8 cellular contexts compared by ENCODE assay signal in the genomic region with DNA sequence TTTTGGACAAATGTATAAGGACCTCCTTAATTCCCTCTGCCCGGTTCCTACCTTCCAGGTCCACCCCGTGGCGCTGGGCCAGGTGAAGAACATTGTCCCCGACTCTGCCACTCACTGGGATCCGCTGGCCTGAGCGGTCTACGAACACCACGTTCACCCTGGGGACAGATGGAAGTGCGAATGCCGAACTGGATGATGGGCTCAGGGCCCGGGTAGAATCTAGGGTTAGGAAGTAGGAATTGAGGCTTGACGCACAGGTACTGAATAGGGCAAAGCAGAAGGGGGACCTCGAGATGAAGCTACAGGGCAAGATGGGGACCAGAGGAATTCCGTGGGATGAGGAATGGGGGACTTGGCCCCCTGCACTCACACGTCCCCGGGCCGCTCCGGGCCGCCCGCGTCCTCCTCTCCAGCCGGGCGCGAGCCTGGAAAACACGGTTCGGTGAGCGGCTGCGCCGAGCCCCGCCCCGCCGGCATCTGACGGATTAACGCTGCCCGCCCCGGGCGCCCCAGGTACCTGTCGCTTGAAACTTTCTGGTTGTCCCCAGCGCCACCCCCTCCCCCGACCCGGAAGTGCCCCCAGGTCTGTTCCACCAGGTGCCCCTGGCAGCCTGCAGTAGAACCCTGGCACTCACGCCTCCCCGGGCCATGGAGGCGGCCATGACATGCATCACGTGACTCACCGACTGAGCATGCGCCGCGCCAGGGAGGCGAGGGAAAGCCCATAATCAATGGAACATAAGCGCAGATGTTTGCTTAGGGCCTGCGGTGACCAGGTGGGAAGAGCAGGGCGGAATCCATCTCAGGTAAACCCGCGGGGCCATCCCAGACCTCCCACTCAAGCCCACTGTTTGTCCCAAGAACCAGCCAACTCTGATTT. TPM values are rescaled to one million over a fixed set of nuclear protein-coding genes. Genes with fewer than 3 reads are reported as not detected.
DNase-seq lines count a peak whose midpoint lies in the region; ATAC-seq, FAIRE-seq and TF ChIP-seq lines count a peak whose summit lies in the region.

A gene (minus strand): TSS at position 681 of the 880 bp plus-strand sequence. CDS start 19 bp downstream, at position 662.

- H3K9me3 Mint-ChIP-seq in astrocyte (ENCODE audit: unreplicated experiment): no peaks in the 10 kb centered on the region

- H3K4me3 ChIP-seq in astrocyte (ENCODE audit: insufficient read depth, low read depth, low read length) (peak within 1 kb of the TSS; percentile 77), hepatocyte (peak within 1 kb of the TSS; percentile 63), aorta (ENCODE audit: low read length in 2 of 2) (peak within 1 kb of the TSS; percentile 39 to 75)

- peak; percentile 90 for ATAC-seq in aorta (ENCODE audit: low FRiP score)

- FAIRE-seq in astrocyte (lab: Jason Lieb, UNC): no peak

- peak within 1 kb of the TSS; percentile 96 for H3K27ac Mint-ChIP-seq in astrocyte (ENCODE audit: unreplicated experiment)

- POLR2A ChIA-PET in HEK293T (lab: Yijun Ruan, JAX): interaction anchor here (0.7 to 2.2 kb wide), 7 partner anchors 10 to 44 kb away, joined by 3 to 10 read pairs (median 5); a partner anchor contains a TSS

- peaks cover 6% of the 10 kb centered on the region for H3K36me3 ChIP-seq in astrocyte (ENCODE audit: insufficient read depth, low read length)
- no peaks in the 10 kb centered on the region for H3K36me3 ChIP-seq in hepatocyte (replicated peaks; ENCODE audit: insufficient read depth, low read depth)
- H3K36me3 ChIP-seq in aorta (ENCODE audit: control insufficient read depth in 1 of 2, insufficient read depth in 2 of 2, low read length in 1 of 2): peaks cover 0 to 7% of the 10 kb centered on the region in 2 donors

- TF ChIP-seq CTCF in astrocyte (IDR thresholded peaks at IDR 0.05; ENCODE audit: insufficient read depth, low read depth, low read length): no peak
- no peak for TF ChIP-seq CTCF in hepatocyte (IDR thresholded peaks at IDR 0.05; ENCODE audit: poor library complexity)

- H3K4me1 ChIP-seq in astrocyte (ENCODE audit: insufficient read depth, low read length): no peaks in the 10 kb centered on the region
- H3K4me1 ChIP-seq in hepatocyte (ENCODE audit: insufficient read depth): peaks cover 12% of the 10 kb centered on the region
- no peaks in the 10 kb centered on the region for H3K4me1 ChIP-seq in aorta (ENCODE audit: control insufficient read depth in 1 of 2, insufficient read depth in 2 of 2, low read length in 2 of 2)

- H3K27me3 Mint-ChIP-seq in astrocyte (ENCODE audit: low read depth, unreplicated experiment): no peaks in the 10 kb centered on the region

- intact Hi-C loops in aorta (cut with DNase I): no loop called here

- H3K27me3 ChIP-seq in astrocyte (ENCODE audit: insufficient read depth, low read length) (no peaks in the 10 kb centered on the region), hepatocyte (no peaks in the 10 kb centered on the region), aorta (ENCODE audit: control insufficient read depth in 1 of 2, insufficient read depth in 2 of 2, low read length in 1 of 2) (no peaks in the 10 kb centered on the region)

- peaks cover 6% of the 10 kb centered on the region for H3K4me1 Mint-ChIP-seq in astrocyte (ENCODE audit: low read depth, unreplicated experiment)

- no peaks in the 10 kb centered on the region for H3K9me3 ChIP-seq in astrocyte (ENCODE audit: insufficient read depth, low read depth, low read length)
- H3K9me3 ChIP-seq in hepatocyte (ENCODE audit: low read depth): no peaks in the 10 kb centered on the region
- H3K9me3 ChIP-seq in aorta (ENCODE audit: control insufficient read depth, low read length): no peaks in the 10 kb centered on the region

- H4K20me1 ChIP-seq in astrocyte (ENCODE audit: insufficient read depth, low read length) (no peaks in the 10 kb centered on the region), hepatocyte (ENCODE audit: insufficient read depth, poor library complexity, severe bottlenecking) (no peaks in the 10 kb centered on the region)

- CTCF ChIA-PET in HEK293T (lab: Yijun Ruan, JAX): interaction anchor here (0.6 kb wide), 1 partner anchor 65 kb away, joined by 5 read pairs; a partner anchor contains a TSS

- DNase-seq in DMS153 treated with DMSO at 0.1 percent for 48 hours (lab: John Stamatoyannopoulos, UW; ENCODE audit: unreplicated experiment) (peak; percentile 81), HEK293T (ENCODE audit: extremely low spot score) (peak; percentile 91), NCI-H2029 (lab: John Stamatoyannopoulos, UW) (peak; percentile 85), T-helper 9 cell (peak; percentile 93), astrocyte (ENCODE audit: low read depth) (peak; percentile 43), hepatocyte (ENCODE audit: low spot score) (peak; percentile 91), retina (peak; percentile 84), aorta (peak; percentile 90 to 97)

- H3K36me3 Mint-ChIP-seq in astrocyte (ENCODE audit: low read depth, unreplicated experiment): peaks cover 7% of the 10 kb centered on the region

- H3K9ac ChIP-seq in astrocyte (ENCODE audit: low read length): peak within 1 kb of the TSS; percentile 80

- peak within 1 kb of the TSS; percentile 68 for H2AFZ ChIP-seq in astrocyte (ENCODE audit: low read depth, low read length)
- H2AFZ ChIP-seq in hepatocyte: peak within 1 kb of the TSS; percentile 86

- H3K9me2 ChIP-seq in hepatocyte (replicated peaks; ENCODE audit: insufficient read depth): no peaks in the 10 kb centered on the region

- H3K4me2 ChIP-seq in astrocyte (ENCODE audit: low read length): peak within 1 kb of the TSS; percentile 85
- peak within 1 kb of the TSS; percentile 97 for H3K4me2 ChIP-seq in hepatocyte

- under 1% methylated on average over 51 of the region's 55 CpGs for WGBS in hepatocyte (ENCODE audit: low lambda C conversion rate, missing lambda C conversion rate)
- 1% methylated on average over 55 of the region's 55 CpGs for WGBS in aorta, 2 donors

- H3K79me2 ChIP-seq in astrocyte (ENCODE audit: insufficient read depth, low read length): peaks cover 6% of the 10 kb centered on the region
- H3K79me2 ChIP-seq in hepatocyte: peaks cover 7% of the 10 kb centered on the region

- H3K4me3 Mint-ChIP-seq in astrocyte (ENCODE audit: unreplicated experiment): peak within 1 kb of the TSS; percentile 94

- H3K27ac ChIP-seq in astrocyte (ENCODE audit: low read depth, low read length): no peak within 1 kb of the TSS
- peak within 1 kb of the TSS; percentile 77 for H3K27ac ChIP-seq in hepatocyte
- H3K27ac ChIP-seq in aorta (ENCODE audit: low read depth in 1 of 2, low read length in 2 of 2): no peak within 1 kb of the TSS

TF ChIP-seq in HEK293T, 16 proteins besides CTCF, POLR2A, EP300 and RAD21:
- TF ChIP-seq, protein P1, sequence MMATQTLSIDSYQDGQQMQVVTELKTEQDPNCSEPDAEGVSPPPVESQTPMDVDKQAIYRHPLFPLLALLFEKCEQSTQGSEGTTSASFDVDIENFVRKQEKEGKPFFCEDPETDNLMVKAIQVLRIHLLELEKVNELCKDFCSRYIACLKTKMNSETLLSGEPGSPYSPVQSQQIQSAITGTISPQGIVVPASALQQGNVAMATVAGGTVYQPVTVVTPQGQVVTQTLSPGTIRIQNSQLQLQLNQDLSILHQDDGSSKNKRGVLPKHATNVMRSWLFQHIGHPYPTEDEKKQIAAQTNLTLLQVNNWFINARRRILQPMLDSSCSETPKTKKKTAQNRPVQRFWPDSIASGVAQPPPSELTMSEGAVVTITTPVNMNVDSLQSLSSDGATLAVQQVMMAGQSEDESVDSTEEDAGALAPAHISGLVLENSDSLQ (IDR thresholded peaks at IDR 0.05): no peak
- TF ChIP-seq ELF4 (IDR thresholded peaks at IDR 0.05): 0 out of 2 replicates have a peak, but pooled peaks have one; percentile 49
- TF ChIP-seq TARDBP (IDR thresholded peaks at IDR 0.05): no peak
- TF ChIP-seq LEF1 (IDR thresholded peaks at IDR 0.05; ENCODE audit: borderline replicate concordance): no peak
- peak; percentile 63 for TF ChIP-seq L3MBTL2 (conservative IDR thresholded peaks at IDR 0.05)

RNA-seq across cellular contexts. Expression of the gene that starts here (rescaled TPM):
- total RNA-seq in astrocyte (18.6 and 24.4 TPM in 2 replicates), hepatocyte (16.9 and 24.9 TPM in 2 replicates), aorta (10 to 100 TPM in 1 of 2 donors, 1 to 10 TPM in 1; 7.5 to 17.3 TPM)
- polyA plus RNA-seq in hepatocyte (45.1 and 49.3 TPM in 2 replicates), aorta (10 to 100 TPM; 25.8 to 26.0 TPM)

Comparison
In these comparisons a context has a peak if more than half of its experiments do, and no peak if none do; other contexts are left out.
1. DNase-seq: peak in every context shown above with its lines; median percentile 94 in aorta; 93 in T-helper 9 cell; 91 in HEK293T; 91 in hepatocyte; 85 in NCI-H2029; 84 in retina; 81 in DMS153 treated with DMSO at 0.1 percent for 48 hours; 43 in astrocyte.